ENCODE assay signal across 9 cellular contexts in the genomic region with DNA sequence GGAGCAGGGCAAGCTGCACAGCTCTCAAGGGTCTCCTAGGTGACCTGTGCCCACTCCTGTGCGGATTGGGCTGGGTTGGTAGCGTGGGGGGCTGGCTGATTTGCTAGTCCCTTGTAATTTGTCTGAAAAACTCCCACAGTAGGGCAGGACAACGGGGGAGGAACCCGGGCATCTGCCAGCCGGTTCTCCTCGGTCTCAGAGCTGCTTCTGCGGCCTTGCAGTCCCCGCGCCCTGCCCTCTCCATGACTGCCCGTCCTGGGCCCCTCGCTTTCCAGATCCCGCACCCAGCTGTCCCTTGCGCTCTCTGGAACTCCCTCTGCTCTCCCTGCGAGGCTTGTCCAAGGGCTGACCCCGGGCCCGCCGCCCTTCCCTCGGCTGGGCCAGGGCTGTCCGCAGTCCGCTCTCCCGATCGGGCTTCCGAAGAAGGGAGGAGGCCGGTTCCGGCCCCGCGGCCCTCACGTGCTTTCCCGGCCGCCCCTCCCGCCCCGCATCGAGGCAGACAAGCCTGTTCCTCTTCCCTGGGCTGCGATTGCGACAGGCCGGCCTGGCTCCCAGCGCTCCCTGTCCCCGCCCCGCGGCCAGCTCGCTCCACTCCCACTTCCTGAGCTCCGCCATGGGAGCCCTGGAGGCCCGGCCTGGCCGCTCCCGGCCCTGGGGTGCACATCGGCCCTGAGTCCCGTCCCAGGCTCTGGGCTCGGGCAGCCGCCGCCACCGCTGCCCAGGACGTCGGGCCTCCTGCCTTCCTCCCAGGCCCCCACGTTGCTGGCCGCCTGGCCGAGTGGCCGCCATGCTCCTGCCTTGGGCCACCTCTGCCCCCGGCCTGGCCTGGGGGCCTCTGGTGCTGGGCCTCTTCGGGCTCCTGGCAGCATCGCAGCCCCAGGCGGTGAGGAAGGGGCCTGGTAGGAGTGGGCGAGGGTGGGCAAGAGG. TPM values are rescaled to one million over a fixed set of nuclear protein-coding genes. Genes with fewer than 3 reads are reported as not detected.
DNase-seq lines count a peak whose midpoint lies in the region; ATAC-seq and TF ChIP-seq lines count a peak whose summit lies in the region.
"Had no signal": no experiment of that assay in that cellular context is flagged by ENCODE, and none has a peak within 500 bp of the region (broad histone marks: within the 10 kb centered on the region; RNA-seq: fewer than 3 reads in every experiment).

A gene (plus strand): TSS at position 591 of the 927 bp plus-strand sequence. CDS start 197 bp downstream, at position 788.

- peak within 1 kb of the TSS; percentile 81 for H3K4me3 ChIP-seq in fibroblast of villous mesenchyme (ENCODE audit: low read depth, low read length)

- H3K36me3 Mint-ChIP-seq in activated naive CD4-positive, alpha-beta T cell treated with anti-CD3 and anti-CD28 coated beads, Interleukin-2, amount 50 U/mL, for 24 hours: no peaks in the 10 kb centered on the region
- H3K36me3 Mint-ChIP-seq in natural killer cell treated with Interleukin-12 subunit alpha and Interleukin-12 subunit beta and Interleukin-15 and Interleukin-18, amount 100 ng/mL, for 72 hours: no peaks in the 10 kb centered on the region
- H3K36me3 Mint-ChIP-seq: IgD-negative memory B cell had no signal

- ATAC-seq in natural killer cell treated with Interleukin-12 subunit alpha and Interleukin-12 subunit beta and Interleukin-15 and Interleukin-18, amount 100 ng/mL, for 72 hours: peak; percentile 50 to 70
- no peak for ATAC-seq in HG03457 (IDR thresholded peaks at IDR 0.05; ENCODE audit: unreplicated experiment)

- no peak for TF ChIP-seq CTCF in fibroblast of villous mesenchyme (IDR thresholded peaks at IDR 0.05; ENCODE audit: insufficient read depth, low read depth, low read length)

- peaks cover 4% of the 10 kb centered on the region for H3K4me1 Mint-ChIP-seq in activated naive CD4-positive, alpha-beta T cell treated with anti-CD3 and anti-CD28 coated beads, Interleukin-2, amount 50 U/mL, for 24 hours
- H3K4me1 Mint-ChIP-seq in natural killer cell treated with Interleukin-12 subunit alpha and Interleukin-12 subunit beta and Interleukin-15 and Interleukin-18, amount 100 ng/mL, for 72 hours (ENCODE audit: low read depth in 2 of 2): peaks cover 0 to 12% of the 10 kb centered on the region in 2 donors

- H3K4me3 Mint-ChIP-seq in activated naive CD4-positive, alpha-beta T cell treated with anti-CD3 and anti-CD28 coated beads, Interleukin-2, amount 50 U/mL, for 24 hours: peak within 1 kb of the TSS; percentile 66
- H3K4me3 Mint-ChIP-seq in natural killer cell treated with Interleukin-12 subunit alpha and Interleukin-12 subunit beta and Interleukin-15 and Interleukin-18, amount 100 ng/mL, for 72 hours: peak within 1 kb of the TSS; percentile 38

- H3K27me3 Mint-ChIP-seq in activated naive CD4-positive, alpha-beta T cell treated with anti-CD3 and anti-CD28 coated beads, Interleukin-2, amount 50 U/mL, for 24 hours: peaks cover 4% of the 10 kb centered on the region
- H3K27me3 Mint-ChIP-seq in natural killer cell treated with Interleukin-12 subunit alpha and Interleukin-12 subunit beta and Interleukin-15 and Interleukin-18, amount 100 ng/mL, for 72 hours: peaks cover 7 to 19% of the 10 kb centered on the region in 2 donors

- H3K9me3 Mint-ChIP-seq in activated naive CD4-positive, alpha-beta T cell treated with anti-CD3 and anti-CD28 coated beads, Interleukin-2, amount 50 U/mL, for 24 hours: no peaks in the 10 kb centered on the region
- H3K9me3 Mint-ChIP-seq in natural killer cell treated with Interleukin-12 subunit alpha and Interleukin-12 subunit beta and Interleukin-15 and Interleukin-18, amount 100 ng/mL, for 72 hours: no peaks in the 10 kb centered on the region
- H3K9me3 Mint-ChIP-seq: IgD-negative memory B cell had no signal

- H3K27ac Mint-ChIP-seq in activated naive CD4-positive, alpha-beta T cell treated with anti-CD3 and anti-CD28 coated beads, Interleukin-2, amount 50 U/mL, for 24 hours: peak within 1 kb of the TSS; percentile 72
- H3K27ac Mint-ChIP-seq in natural killer cell treated with Interleukin-12 subunit alpha and Interleukin-12 subunit beta and Interleukin-15 and Interleukin-18, amount 100 ng/mL, for 72 hours: peak within 1 kb of the TSS in 1 of 2 donors; percentile 47
- H3K27ac Mint-ChIP-seq: IgD-negative memory B cell had no signal

- DNase-seq in COLO668 (lab: John Stamatoyannopoulos, UW; ENCODE audit: unreplicated experiment): peak; percentile 88
- peak; percentile 91 for DNase-seq in LHCN-M2 (ENCODE audit: low read depth)
- DNase-seq in fibroblast of villous mesenchyme (ENCODE audit: low read depth): peak; percentile 97
- peak; percentile 61 for DNase-seq in natural killer cell treated with Interleukin-12 subunit alpha and Interleukin-12 subunit beta and Interleukin-15 and Interleukin-18, amount 100 ng/mL, for 72 hours (ENCODE audit: low spot score)
- DNase-seq in NCI-H69 (lab: John Stamatoyannopoulos, UW): no peak
- DNase-seq in COR-L47 (lab: John Stamatoyannopoulos, UW): no peak

RNA-seq across cellular contexts. Expression of the gene that starts here (rescaled TPM):
- total RNA-seq in LHCN-M2 (2014; rRNA removed) (152 and 184 TPM in 2 replicates), fibroblast of villous mesenchyme (61.3 and 69.6 TPM in 2 replicates)
- polyA plus RNA-seq in LHCN-M2 (2012): 103 TPM
- total RNA-seq in natural killer cell treated with Interleukin-12 subunit alpha and Interleukin-12 subunit beta and Interleukin-15 and Interleukin-18, amount 100 ng/mL, for 72 hours: 1 to 10 TPM; 2.3 to 3.9 TPM
- polyA plus RNA-seq: IgD-negative memory B cell had no signal

Comparison
In these comparisons a context has a peak if more than half of its experiments do, and no peak if none do; other contexts are left out.
1. RNA of the gene that starts here (total RNA-seq): 152 to 184 TPM in LHCN-M2 and 61.3 to 69.6 TPM in fibroblast of villous mesenchyme; 2.3 to 3.9 TPM in natural killer cell treated with Interleukin-12 subunit alpha and Interleukin-12 subunit beta and Interleukin-15 and Interleukin-18, amount 100 ng/mL, for 72 hours; every median in the first group is over 10 times any median in the second.
2. DNase-seq: peak in COLO668 (single experiment), LHCN-M2 (single experiment), fibroblast of villous mesenchyme (single experiment) and natural killer cell treated with Interleukin-12 subunit alpha and Interleukin-12 subunit beta and Interleukin-15 and Interleukin-18, amount 100 ng/mL, for 72 hours (single experiment); none in NCI-H69 (single experiment) and COR-L47 (single experiment).